1 cellular context compared by ENCODE assay signal in genomic region chr20:38907918-38908677, GRCh38.
TF ChIP-seq lines count a peak whose summit lies in the region.

No MANE protein-coding gene starts in this region.

TF ChIP-seq in GM12878, 131 proteins besides CTCF, POLR2A, EP300 and RAD21:
- no peak for TF ChIP-seq BCLAF1 (IDR thresholded peaks at IDR 0.05)
- TF ChIP-seq TAF1 (IDR thresholded peaks at IDR 0.05; ENCODE audit: borderline replicate concordance, low read depth, low read length): no peak
- no peak for TF ChIP-seq ZNF24 (IDR thresholded peaks at IDR 0.05)
- no peak for TF ChIP-seq EED (IDR thresholded peaks at IDR 0.05; ENCODE audit: low read depth)
- TF ChIP-seq STAT1 (conservative IDR thresholded peaks at IDR 0.05): no peak
- TF ChIP-seq CBFB (IDR thresholded peaks at IDR 0.05; ENCODE audit: low read depth): no peak
- no peak for TF ChIP-seq POLR2AphosphoS5 (IDR thresholded peaks at IDR 0.05; ENCODE audit: low read length)
- no peak for TF ChIP-seq MTA2 (IDR thresholded peaks at IDR 0.05; ENCODE audit: low read depth)
- no peak for TF ChIP-seq E2F4 (IDR thresholded peaks at IDR 0.05; ENCODE audit: low read depth, low read length)
- no peak for TF ChIP-seq EZH2 (IDR thresholded peaks at IDR 0.05; ENCODE audit: borderline replicate concordance, control insufficient read depth, low read depth, low read length)
- no peak for TF ChIP-seq SMARCA5 (IDR thresholded peaks at IDR 0.05)
- TF ChIP-seq ASH2L (IDR thresholded peaks at IDR 0.05; ENCODE audit: borderline replicate concordance, low read depth): no peak
- no peak for TF ChIP-seq CREM (IDR thresholded peaks at IDR 0.05; ENCODE audit: low read depth)
- no peak for TF ChIP-seq CBX5 (IDR thresholded peaks at IDR 0.05; ENCODE audit: low read depth)
- no peak for TF ChIP-seq SPI1 (IDR thresholded peaks at IDR 0.05; ENCODE audit: borderline replicate concordance, insufficient read depth, low read depth, low read length)
